Comparison of ENCODE assay signal across 8 cellular contexts in genomic region chr12:84766375-84766774, GRCh38.
"Had no signal": no experiment of that assay in that cellular context is flagged by ENCODE, and none has a peak within 500 bp of the region (broad histone marks: within the 10 kb centered on the region; RNA-seq: fewer than 3 reads in every experiment).

No MANE protein-coding gene starts in this region.

- H2AFZ ChIP-seq: GM23338 had no signal

- H3K4me1 Mint-ChIP-seq: IgD-negative memory B cell had no signal

- H3K27me3 Mint-ChIP-seq: IgD-negative memory B cell had no signal

- ATAC-seq: GM23338, HCT116 had no signal

- H3K4me3 Mint-ChIP-seq: GM23338, HFFc6, IgD-negative memory B cell had no signal

- H3K36me3 Mint-ChIP-seq: IgD-negative memory B cell had no signal

- H3K27ac Mint-ChIP-seq: HFFc6, IgD-negative memory B cell had no signal

- H3K27ac ChIP-seq: HL-60 had no signal

- H3K9me3 ChIP-seq: HAP-1 had no signal

- H3K4me1 ChIP-seq: HAP-1 had no signal

- H3K4me3 ChIP-seq: GM23338, HAP-1 had no signal

- H3K9me3 Mint-ChIP-seq: GM23338, HFFc6 had no signal

- H3K36me3 ChIP-seq: HAP-1 had no signal

- DNase-seq: H7, HFFc6, KG1 had no signal
